ENCODE assay signal across 8 cellular contexts in genomic region chr10:14602807-14603538, GRCh38.
DNase-seq lines count a peak whose midpoint lies in the region; FAIRE-seq and TF ChIP-seq lines count a peak whose summit lies in the region.

No MANE protein-coding gene starts in this region.

- H3K27ac ChIP-seq in A673 (ENCODE audit: low read depth, low read length, poor library complexity, severe bottlenecking) (peak overlapping the region; percentile 34), HUES64 (ENCODE audit: low read depth, low read length) (no peak overlapping the region)

- 26% methylated on average over 6 of the region's 9 CpGs for WGBS in HUES64

- H3K9me3 ChIP-seq in A673 (ENCODE audit: low read depth, low read length, poor library complexity, severe bottlenecking), result no peaks in the 10 kb centered on the region
- no peaks in the 10 kb centered on the region for H3K9me3 ChIP-seq in HUES64 (ENCODE audit: insufficient read depth, low read depth, low read length)
- H3K9me3 ChIP-seq in mononuclear cell (ENCODE audit: low read depth, low read length), result no peaks in the 10 kb centered on the region

- H3K27me3 ChIP-seq in A673 (replicated peaks; ENCODE audit: insufficient read depth, low read depth, low read length, poor library complexity) (no peaks in the 10 kb centered on the region), HUES64 (ENCODE audit: insufficient read depth, low read length) (peaks cover 30% of the 10 kb centered on the region), bronchial epithelial cell (ENCODE audit: control insufficient read depth, insufficient read depth, low read length) (no peaks in the 10 kb centered on the region), mononuclear cell (ENCODE audit: insufficient read depth, low read length) (no peaks in the 10 kb centered on the region)

- H3K4me1 ChIP-seq in A673 (ENCODE audit: insufficient read depth, low read length, poor library complexity, severe bottlenecking) (peaks cover 18% of the 10 kb centered on the region), HUES64 (ENCODE audit: insufficient read depth, low read length) (peaks cover 8% of the 10 kb centered on the region), mononuclear cell (ENCODE audit: insufficient read depth, low read length) (peaks cover 67% of the 10 kb centered on the region)

- POLR2A ChIA-PET in A673 (lab: Charles Lee; ENCODE audit: low non-redundant PET), result no interaction called here

- no TSS peak for BruUV-seq in A673 (replicated peaks; lab: Mats Ljungman, UMichigan)

- no peak for FAIRE-seq in bronchial epithelial cell (lab: Jason Lieb, UNC)

- H3K4me3 ChIP-seq in A673 (ENCODE audit: low read depth, low read length, poor library complexity, severe bottlenecking) (peak overlapping the region; percentile 76), HUES64 (ENCODE audit: low read length) (peak overlapping the region; percentile 77), bronchial epithelial cell (ENCODE audit: low read depth, low read length) (peak overlapping the region; percentile 45), mononuclear cell (ENCODE audit: low read length) (peak overlapping the region; percentile 63)

- intact Hi-C loops in A673 (cut with micrococcal nuclease; ENCODE audit: unreplicated experiment), result no loop called here

- CTCF ChIA-PET in A673 (lab: Charles Lee), result no interaction called here

- H3K36me3 ChIP-seq in A673 (ENCODE audit: insufficient read depth, low read length, poor library complexity, severe bottlenecking), result no peaks in the 10 kb centered on the region
- H3K36me3 ChIP-seq in HUES64 (ENCODE audit: insufficient read depth, low read length), result 0 out of 2 replicates have a peak, but pooled peaks cover 7% of the 10 kb centered on the region
- no peaks in the 10 kb centered on the region for H3K36me3 ChIP-seq in bronchial epithelial cell (ENCODE audit: control insufficient read depth, insufficient read depth, low read length)

- TF ChIP-seq CTCF in A673 (conservative IDR thresholded peaks at IDR 0.05; ENCODE audit: low read depth, low read length), result no peak
- no peak for TF ChIP-seq CTCF in bronchial epithelial cell (IDR thresholded peaks at IDR 0.05; ENCODE audit: insufficient read depth, low read length, severe bottlenecking)

- DNase-seq in A673 (ENCODE audit: low spot score) (peak; percentile 21), bronchial epithelial cell (ENCODE audit: low read depth) (no peak), NCI-H446 treated with DMSO at 0.1 percent for 48 hours (lab: John Stamatoyannopoulos, UW) (no peak), NCI-H2227 treated with DMSO at 0.1 percent for 48 hours (lab: John Stamatoyannopoulos, UW) (no peak), OCI-M2 (lab: John Stamatoyannopoulos, UW; ENCODE audit: unreplicated experiment) (no peak)
- no peak for DNase-seq in activated effector memory CD4-positive, alpha-beta T cell treated with Interleukin-2 at 50 U/mL for 16 hours

- peak overlapping the region; percentile 66 for H3K9ac ChIP-seq in HUES64 (ENCODE audit: low read depth, low read length)
